In the genomic region with DNA sequence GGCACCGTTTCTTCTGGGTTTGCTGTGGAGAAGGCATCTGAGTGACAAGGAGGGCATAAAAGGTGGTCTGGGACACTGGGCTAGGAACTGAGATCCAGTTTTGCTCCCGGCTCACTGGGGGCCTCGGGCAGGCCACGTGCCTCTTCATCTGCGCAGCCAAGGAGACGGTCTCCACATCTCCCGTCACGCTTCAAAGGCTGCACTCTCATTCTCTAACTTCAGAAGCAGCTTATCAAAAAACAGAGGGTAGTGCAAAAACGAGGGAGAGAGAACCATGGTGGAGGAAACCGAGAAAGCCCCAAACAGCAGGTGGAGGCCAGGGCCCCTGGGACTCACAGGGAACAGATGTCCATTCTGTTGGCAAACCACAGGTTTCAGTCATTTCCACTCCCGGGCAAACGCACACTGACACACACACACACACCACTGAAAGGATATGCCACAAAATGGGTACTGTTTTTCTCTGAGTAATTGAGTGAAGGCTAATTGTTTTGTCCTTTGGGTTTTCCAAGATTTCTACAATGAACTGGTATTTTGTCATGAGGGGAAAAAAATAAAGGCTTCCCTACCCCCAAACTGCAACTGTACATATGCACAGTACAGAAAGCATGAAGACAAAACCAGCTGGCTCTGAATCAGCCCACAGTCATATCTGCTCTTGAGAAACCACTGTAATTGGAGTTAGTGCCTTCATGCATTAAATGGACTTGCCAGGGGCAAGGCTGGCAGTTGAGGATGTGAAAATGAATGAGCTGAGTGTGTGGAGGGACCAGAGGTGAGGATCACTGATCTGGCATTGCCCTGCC, we compare ENCODE assay signal across 1 cellular context.
TF ChIP-seq lines count a peak whose summit lies in the region.

No MANE protein-coding gene starts in this region.

TF ChIP-seq in GM12878, 131 proteins besides CTCF, POLR2A, EP300 and RAD21 (continued from another document):
- TF ChIP-seq YY1 (IDR thresholded peaks at IDR 0.05; ENCODE audit: low read depth, low read length) (peak; percentile 44), IRF4 (IDR thresholded peaks at IDR 0.05; ENCODE audit: low read depth, low read length) (peak; percentile 83), MYB (IDR thresholded peaks at IDR 0.05; ENCODE audit: borderline replicate concordance, low read depth, low read length) (no peak; the same call in 1 of the 2 replicates), SIN3A (IDR thresholded peaks at IDR 0.05; ENCODE audit: low read depth, low read length) (no peak; the same call in 1 of the 2 replicates), EED (IDR thresholded peaks at IDR 0.05; ENCODE audit: low read depth) (peak; percentile 99), BHLHE40 (IDR thresholded peaks at IDR 0.05; ENCODE audit: borderline replicate concordance in 1 of 2, low read depth in 2 of 2, low read length in 1 of 2) (peak; percentile 81 to 83), NR2F1 (conservative IDR thresholded peaks at IDR 0.05) (peak; percentile 92), NFIC (IDR thresholded peaks at IDR 0.05; ENCODE audit: low read depth, low read length) (no peak)
- TF ChIP-seq, protein P1, sequence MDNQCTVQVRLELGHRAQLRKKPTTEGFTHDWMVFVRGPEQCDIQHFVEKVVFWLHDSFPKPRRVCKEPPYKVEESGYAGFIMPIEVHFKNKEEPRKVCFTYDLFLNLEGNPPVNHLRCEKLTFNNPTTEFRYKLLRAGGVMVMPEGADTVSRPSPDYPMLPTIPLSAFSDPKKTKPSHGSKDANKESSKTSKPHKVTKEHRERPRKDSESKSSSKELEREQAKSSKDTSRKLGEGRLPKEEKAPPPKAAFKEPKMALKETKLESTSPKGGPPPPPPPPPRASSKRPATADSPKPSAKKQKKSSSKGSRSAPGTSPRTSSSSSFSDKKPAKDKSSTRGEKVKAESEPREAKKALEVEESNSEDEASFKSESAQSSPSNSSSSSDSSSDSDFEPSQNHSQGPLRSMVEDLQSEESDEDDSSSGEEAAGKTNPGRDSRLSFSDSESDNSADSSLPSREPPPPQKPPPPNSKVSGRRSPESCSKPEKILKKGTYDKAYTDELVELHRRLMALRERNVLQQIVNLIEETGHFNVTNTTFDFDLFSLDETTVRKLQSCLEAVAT (IDR thresholded peaks at IDR 0.05) = peak; percentile 64
- TF ChIP-seq, protein P2, sequence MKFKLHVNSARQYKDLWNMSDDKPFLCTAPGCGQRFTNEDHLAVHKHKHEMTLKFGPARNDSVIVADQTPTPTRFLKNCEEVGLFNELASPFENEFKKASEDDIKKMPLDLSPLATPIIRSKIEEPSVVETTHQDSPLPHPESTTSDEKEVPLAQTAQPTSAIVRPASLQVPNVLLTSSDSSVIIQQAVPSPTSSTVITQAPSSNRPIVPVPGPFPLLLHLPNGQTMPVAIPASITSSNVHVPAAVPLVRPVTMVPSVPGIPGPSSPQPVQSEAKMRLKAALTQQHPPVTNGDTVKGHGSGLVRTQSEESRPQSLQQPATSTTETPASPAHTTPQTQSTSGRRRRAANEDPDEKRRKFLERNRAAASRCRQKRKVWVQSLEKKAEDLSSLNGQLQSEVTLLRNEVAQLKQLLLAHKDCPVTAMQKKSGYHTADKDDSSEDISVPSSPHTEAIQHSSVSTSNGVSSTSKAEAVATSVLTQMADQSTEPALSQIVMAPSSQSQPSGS (IDR thresholded peaks at IDR 0.05; ENCODE audit: low read length) = no peak
- TF ChIP-seq, protein P3, sequence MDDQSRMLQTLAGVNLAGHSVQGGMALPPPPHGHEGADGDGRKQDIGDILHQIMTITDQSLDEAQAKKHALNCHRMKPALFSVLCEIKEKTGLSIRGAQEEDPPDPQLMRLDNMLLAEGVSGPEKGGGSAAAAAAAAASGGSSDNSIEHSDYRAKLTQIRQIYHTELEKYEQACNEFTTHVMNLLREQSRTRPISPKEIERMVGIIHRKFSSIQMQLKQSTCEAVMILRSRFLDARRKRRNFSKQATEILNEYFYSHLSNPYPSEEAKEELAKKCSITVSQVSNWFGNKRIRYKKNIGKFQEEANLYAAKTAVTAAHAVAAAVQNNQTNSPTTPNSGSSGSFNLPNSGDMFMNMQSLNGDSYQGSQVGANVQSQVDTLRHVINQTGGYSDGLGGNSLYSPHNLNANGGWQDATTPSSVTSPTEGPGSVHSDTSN (IDR thresholded peaks at IDR 0.05; ENCODE audit: insufficient replicate concordance, low read depth, low read length) = no peak
- TF ChIP-seq, protein P4, sequence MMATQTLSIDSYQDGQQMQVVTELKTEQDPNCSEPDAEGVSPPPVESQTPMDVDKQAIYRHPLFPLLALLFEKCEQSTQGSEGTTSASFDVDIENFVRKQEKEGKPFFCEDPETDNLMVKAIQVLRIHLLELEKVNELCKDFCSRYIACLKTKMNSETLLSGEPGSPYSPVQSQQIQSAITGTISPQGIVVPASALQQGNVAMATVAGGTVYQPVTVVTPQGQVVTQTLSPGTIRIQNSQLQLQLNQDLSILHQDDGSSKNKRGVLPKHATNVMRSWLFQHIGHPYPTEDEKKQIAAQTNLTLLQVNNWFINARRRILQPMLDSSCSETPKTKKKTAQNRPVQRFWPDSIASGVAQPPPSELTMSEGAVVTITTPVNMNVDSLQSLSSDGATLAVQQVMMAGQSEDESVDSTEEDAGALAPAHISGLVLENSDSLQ (IDR thresholded peaks at IDR 0.05) = no peak
- TF ChIP-seq, protein P5, sequence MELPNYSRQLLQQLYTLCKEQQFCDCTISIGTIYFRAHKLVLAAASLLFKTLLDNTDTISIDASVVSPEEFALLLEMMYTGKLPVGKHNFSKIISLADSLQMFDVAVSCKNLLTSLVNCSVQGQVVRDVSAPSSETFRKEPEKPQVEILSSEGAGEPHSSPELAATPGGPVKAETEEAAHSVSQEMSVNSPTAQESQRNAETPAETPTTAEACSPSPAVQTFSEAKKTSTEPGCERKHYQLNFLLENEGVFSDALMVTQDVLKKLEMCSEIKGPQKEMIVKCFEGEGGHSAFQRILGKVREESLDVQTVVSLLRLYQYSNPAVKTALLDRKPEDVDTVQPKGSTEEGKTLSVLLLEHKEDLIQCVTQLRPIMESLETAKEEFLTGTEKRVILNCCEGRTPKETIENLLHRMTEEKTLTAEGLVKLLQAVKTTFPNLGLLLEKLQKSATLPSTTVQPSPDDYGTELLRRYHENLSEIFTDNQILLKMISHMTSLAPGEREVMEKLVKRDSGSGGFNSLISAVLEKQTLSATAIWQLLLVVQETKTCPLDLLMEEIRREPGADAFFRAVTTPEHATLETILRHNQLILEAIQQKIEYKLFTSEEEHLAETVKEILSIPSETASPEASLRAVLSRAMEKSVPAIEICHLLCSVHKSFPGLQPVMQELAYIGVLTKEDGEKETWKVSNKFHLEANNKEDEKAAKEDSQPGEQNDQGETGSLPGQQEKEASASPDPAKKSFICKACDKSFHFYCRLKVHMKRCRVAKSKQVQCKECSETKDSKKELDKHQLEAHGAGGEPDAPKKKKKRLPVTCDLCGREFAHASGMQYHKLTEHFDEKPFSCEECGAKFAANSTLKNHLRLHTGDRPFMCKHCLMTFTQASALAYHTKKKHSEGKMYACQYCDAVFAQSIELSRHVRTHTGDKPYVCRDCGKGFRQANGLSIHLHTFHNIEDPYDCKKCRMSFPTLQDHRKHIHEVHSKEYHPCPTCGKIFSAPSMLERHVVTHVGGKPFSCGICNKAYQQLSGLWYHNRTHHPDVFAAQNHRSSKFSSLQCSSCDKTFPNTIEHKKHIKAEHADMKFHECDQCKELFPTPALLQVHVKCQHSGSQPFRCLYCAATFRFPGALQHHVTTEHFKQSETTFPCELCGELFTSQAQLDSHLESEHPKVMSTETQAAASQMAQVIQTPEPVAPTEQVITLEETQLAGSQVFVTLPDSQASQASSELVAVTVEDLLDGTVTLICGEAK (IDR thresholded peaks at IDR 0.05; ENCODE audit: borderline replicate concordance) = no peak
